ENCODE assay signal across 1 cellular context in genomic region chr17:10062757-10063385, GRCh38.
TF ChIP-seq lines count a peak whose summit lies in the region.

No MANE protein-coding gene starts in this region.

TF ChIP-seq in GM12878, 131 proteins besides CTCF, POLR2A, EP300 and RAD21 (continued from another document):
- TF ChIP-seq USF1 (IDR thresholded peaks at IDR 0.05; ENCODE audit: borderline replicate concordance, extremely low read length, insufficient read depth, low read depth, low read length) (peak; percentile 16), BHLHE40 (IDR thresholded peaks at IDR 0.05; ENCODE audit: borderline replicate concordance in 1 of 2, low read depth in 2 of 2, low read length in 1 of 2) (peak in 1 of 2 experiments; percentile 33; a peak in 1 of 4 replicates)
